Comparison of ENCODE assay signal across 33 cellular contexts in genomic region chr17:8836821-8837426, GRCh38. TPM values are rescaled to one million over a fixed set of nuclear protein-coding genes. Genes with fewer than 3 reads are reported as not detected.
A peak's percentile ranks its signal among the peaks of the same experiment; 100 is the strongest.
DNase-seq lines count a peak whose midpoint lies in the region; ATAC-seq and TF ChIP-seq lines count a peak whose summit lies in the region.
"Had no signal": no experiment of that assay in that cellular context is flagged by ENCODE, and none has a peak within 500 bp of the region (broad histone marks: within the 10 kb centered on the region; RNA-seq: fewer than 3 reads in every experiment).

No MANE protein-coding gene starts in this region.

- H3K36me3 Mint-ChIP-seq in T-helper 2 cell treated with Interferon-gamma antibody and Interleukin-4, amounts not matched to agents 5 μg/mL and 100 μg/mL, for 36 hours (ENCODE audit: low read depth): peaks cover 29% of the 10 kb centered on the region
- H3K36me3 Mint-ChIP-seq: natural killer cell had no signal

- H3K9me3 Mint-ChIP-seq in T-helper 2 cell treated with Interferon-gamma antibody and Interleukin-4, amounts not matched to agents 5 μg/mL and 100 μg/mL, for 36 hours: no peaks in the 10 kb centered on the region
- H3K9me3 Mint-ChIP-seq: activated naive CD8-positive, alpha-beta T cell treated with anti-CD3 and anti-CD28 coated beads, Interleukin-2, amount 10 ng/mL, durations not matched to agents 7 days and 5 days; natural killer cell had no signal

- no peaks in the 10 kb centered on the region for H3K4me1 ChIP-seq in upper lobe of left lung
- H3K4me1 ChIP-seq: ascending aorta, Peyer's patch had no signal

- H3K4me3 ChIP-seq in upper lobe of left lung: no peak overlapping the region
- H3K4me3 ChIP-seq: ascending aorta, cardiac muscle cell, coronary artery, K562, Peyer's patch had no signal

- H3K36me3 ChIP-seq in upper lobe of left lung: no peaks in the 10 kb centered on the region
- H3K36me3 ChIP-seq: ascending aorta, cardiac muscle cell, Peyer's patch had no signal

- H3K27ac Mint-ChIP-seq in T-helper 2 cell treated with Interferon-gamma antibody and Interleukin-4, amounts not matched to agents 5 μg/mL and 100 μg/mL, for 36 hours: no peak overlapping the region
- H3K27ac Mint-ChIP-seq: activated naive CD8-positive, alpha-beta T cell treated with anti-CD3 and anti-CD28 coated beads, Interleukin-2, amount 10 ng/mL, durations not matched to agents 7 days and 5 days; CD4-positive, alpha-beta memory T cell; effector memory CD8-positive, alpha-beta T cell; natural killer cell had no signal

- no peak for ATAC-seq in upper lobe of left lung (ENCODE audit: low FRiP score in 2 of 2)
- ATAC-seq: effector memory CD8-positive, alpha-beta T cell; HCT116; K562; left colon; natural killer cell had no signal

- no peaks in the 10 kb centered on the region for H3K9me3 ChIP-seq in upper lobe of left lung
- H3K9me3 ChIP-seq: ascending aorta, Peyer's patch had no signal

- TF ChIP-seq CTCF in upper lobe of left lung (IDR thresholded peaks at IDR 0.05): no peak

- H3K4me1 Mint-ChIP-seq in T-helper 2 cell treated with Interferon-gamma antibody and Interleukin-4, amounts not matched to agents 5 μg/mL and 100 μg/mL, for 36 hours (ENCODE audit: low read depth): no peaks in the 10 kb centered on the region
- H3K4me1 Mint-ChIP-seq: CD4-positive, alpha-beta memory T cell had no signal

- no peak overlapping the region for H3K4me3 Mint-ChIP-seq in T-helper 2 cell treated with Interferon-gamma antibody and Interleukin-4, amounts not matched to agents 5 μg/mL and 100 μg/mL, for 36 hours
- H3K4me3 Mint-ChIP-seq: activated naive CD8-positive, alpha-beta T cell treated with anti-CD3 and anti-CD28 coated beads, Interleukin-2, amount 10 ng/mL, durations not matched to agents 7 days and 5 days; CD4-positive, alpha-beta memory T cell; effector memory CD8-positive, alpha-beta T cell; natural killer cell had no signal

- DNase-seq in activated CD8-positive, alpha-beta memory T cell treated with anti-CD3 and anti-CD28 coated beads for 24 hours: peak; percentile 40
- no peak for DNase-seq in activated CD8-positive, alpha-beta memory T cell treated with anti-CD3 and anti-CD28 coated beads, Interleukin-2, amount 50 U/mL, for 4 hours
- DNase-seq in glomerular visceral epithelial cell (ENCODE audit: extremely low spot score) (peak; percentile 34), mesenteric fat pad (ENCODE audit: low spot score) (peak; percentile 49), NCI-H524 treated with DMSO at 0.1 percent for 48 hours (lab: John Stamatoyannopoulos, UW) (no peak), SHP77 treated with DMSO at 0.1 percent for 48 hours (lab: John Stamatoyannopoulos, UW) (no peak), upper lobe of left lung (no peak)
- DNase-seq in T-helper 2 cell treated with Interferon-gamma antibody and Interleukin-4, amounts not matched to agents 5 μg/mL and 100 μg/mL, for 36 hours (ENCODE audit: low spot score): no peak
- DNase-seq: 8988T; activated CD4-positive, alpha-beta T cell treated with anti-CD3 and anti-CD28 coated beads, Interleukin-2, amount 50 U/mL, for 4 hours; activated CD4-positive, CD25-positive, alpha-beta regulatory T cell; activated gamma-delta T cell; activated naive CD8-positive, alpha-beta T cell treated with anti-CD3 and anti-CD28 coated beads, Interleukin-2, amount 10 ng/mL, durations not matched to agents 7 days and 5 days; activated T-cell treated with anti-CD3 and anti-CD28 coated beads for 4 hours; CD4-positive, alpha-beta memory T cell; effector memory CD8-positive, alpha-beta T cell; erythroblast; left colon; natural killer cell; NCI-H1930; SIG-M5; stimulated activated CD4-positive, alpha-beta T cell treated with anti-CD3 and anti-CD28 coated beads, Interleukin-2, amount 100 ng/mL, for 24 hours; trophoblast cell had no signal

- no peak overlapping the region for H3K27ac ChIP-seq in upper lobe of left lung
- H3K27ac ChIP-seq: ascending aorta, cardiac muscle cell, coronary artery, Peyer's patch had no signal

- no peaks in the 10 kb centered on the region for H3K27me3 Mint-ChIP-seq in T-helper 2 cell treated with Interferon-gamma antibody and Interleukin-4, amounts not matched to agents 5 μg/mL and 100 μg/mL, for 36 hours (ENCODE audit: low read depth)
- H3K27me3 Mint-ChIP-seq: activated naive CD8-positive, alpha-beta T cell treated with anti-CD3 and anti-CD28 coated beads, Interleukin-2, amount 10 ng/mL, durations not matched to agents 7 days and 5 days; CD4-positive, alpha-beta memory T cell had no signal

- TF ChIP-seq EP300 in upper lobe of left lung (IDR thresholded peaks at IDR 0.05): no peak

- 73 to 79% methylated on average over 12 of the region's 12 CpGs for WGBS in upper lobe of left lung, 2 donors

- H3K27me3 ChIP-seq in upper lobe of left lung: no peaks in the 10 kb centered on the region
- H3K27me3 ChIP-seq: cardiac muscle cell had no signal

- no peak for TF ChIP-seq POLR2A in upper lobe of left lung (IDR thresholded peaks at IDR 0.05)

RNA-seq across cellular contexts. Expression of gene PIK3R6, which starts 30.6 kb away (rescaled TPM):
- total RNA-seq in mesenteric fat pad (1.6 TPM), upper lobe of left lung (1 to 10 TPM; 1.1 to 4.2 (median 2.4) TPM)
- total RNA-seq: cardiac muscle cell, fibroblast of villous mesenchyme, HT1080, MCF 10A, renal cortical epithelial cell had no signal

RNA-seq across cellular contexts. Expression of gene MFSD6L, which starts 37.8 kb away (rescaled TPM):
- total RNA-seq in mesenteric fat pad: not detected
- total RNA-seq in upper lobe of left lung: 1 to 10 TPM in 3 of 6 donors, under 1 TPM in 2, not detected in 1; 0.61 to 3.0 (median 2.0) TPM
- total RNA-seq: ascending aorta; cardiac muscle cell; CD4-positive, alpha-beta memory T cell; fibroblast of villous mesenchyme; HT1080; K562; MCF 10A; renal cortical epithelial cell had no signal

Comparison
In these comparisons a context has a peak if more than half of its experiments do, and no peak if none do; other contexts are left out.
1. DNase-seq: peak in activated CD8-positive, alpha-beta memory T cell treated with anti-CD3 and anti-CD28 coated beads for 24 hours (single experiment), glomerular visceral epithelial cell (single experiment) and mesenteric fat pad (single experiment); none in activated CD8-positive, alpha-beta memory T cell treated with anti-CD3 and anti-CD28 coated beads, Interleukin-2, amount 50 U/mL, for 4 hours (single experiment), T-helper 2 cell treated with Interferon-gamma antibody and Interleukin-4, amounts not matched to agents 5 μg/mL and 100 μg/mL, for 36 hours (single experiment), NCI-H524 treated with DMSO at 0.1 percent for 48 hours (single experiment), SHP77 treated with DMSO at 0.1 percent for 48 hours (single experiment) and upper lobe of left lung (0 of 2).